17 cellular contexts compared by ENCODE assay signal in the genomic region with DNA sequence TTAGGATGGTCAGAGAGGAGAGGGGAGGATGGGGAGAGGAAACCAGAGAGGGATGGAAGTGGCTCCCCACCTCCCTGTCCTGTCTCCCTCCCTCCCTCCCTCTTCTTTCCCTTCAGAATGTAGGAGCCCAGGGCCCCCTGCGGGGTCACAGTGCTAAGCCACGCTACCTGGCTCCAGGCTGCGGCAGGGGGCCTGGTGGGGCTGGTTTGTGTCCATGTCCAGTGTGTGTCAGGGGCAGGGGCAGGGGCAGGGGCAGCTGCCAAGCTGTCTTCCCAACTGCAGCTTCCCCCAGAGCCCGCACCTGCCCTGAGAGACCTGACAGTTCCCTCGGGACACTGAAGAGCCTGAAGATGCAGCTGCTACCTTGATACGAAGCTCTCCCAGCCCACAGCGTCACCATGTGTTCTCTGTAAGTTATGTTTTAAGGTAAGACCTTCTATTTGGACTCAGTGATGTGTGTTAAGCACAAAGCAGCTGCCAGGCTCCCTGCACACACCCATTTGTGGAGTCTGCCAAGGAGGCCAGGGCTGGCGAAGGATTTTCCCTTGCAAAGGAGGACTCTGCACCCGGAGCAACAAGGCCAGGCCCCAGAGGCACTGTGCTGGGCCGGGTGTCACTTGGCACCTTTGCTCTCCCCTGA.
DNase-seq lines count a peak whose midpoint lies in the region; ATAC-seq and FAIRE-seq lines count a peak whose summit lies in the region.
"Had no signal": no experiment of that assay in that cellular context is flagged by ENCODE, and none has a peak within 500 bp of the region (broad histone marks: within the 10 kb centered on the region; RNA-seq: fewer than 3 reads in every experiment).

No MANE protein-coding gene starts in this region.

- WGBS in small intestine, 3 donors: 40 to 79% (median 52%) methylated on average over 10 of the region's 10 CpGs

- no peaks in the 10 kb centered on the region for H3K4me1 ChIP-seq in small intestine (ENCODE audit: control insufficient read depth in 2 of 2, insufficient read depth in 1 of 2, low read depth in 1 of 2, low read length in 1 of 2)
- H3K4me1 ChIP-seq: upper lobe of right lung had no signal

- H3K4me3 ChIP-seq in small intestine (ENCODE audit: low read depth in 1 of 2, low read length in 2 of 2): no peak overlapping the region
- H3K4me3 ChIP-seq: hepatocyte, upper lobe of right lung had no signal

- FAIRE-seq in small intestine (lab: Jason Lieb, UNC): no peak
- FAIRE-seq: A204.1, endometrium, G401.6 had no signal

- H3K9me3 ChIP-seq in small intestine (ENCODE audit: control insufficient read depth, low read depth): no peaks in the 10 kb centered on the region
- H3K9me3 ChIP-seq: upper lobe of right lung had no signal

- peak; percentile 33 to 41 for DNase-seq in NCI-H2081 (lab: John Stamatoyannopoulos, UW)
- DNase-seq in NCI-H2081 treated with DMSO at 0.1 percent for 48 hours (lab: John Stamatoyannopoulos, UW): no peak
- peak; percentile 47 for DNase-seq in NCI-H2196 (lab: John Stamatoyannopoulos, UW; ENCODE audit: unreplicated experiment)
- peak; percentile 74 for DNase-seq in cerebellar cortex (ENCODE audit: low spot score)
- DNase-seq in small intestine: peak; percentile 87
- no peak for DNase-seq in NOMO-1 (lab: John Stamatoyannopoulos, UW; ENCODE audit: unreplicated experiment in 2 of 2)
- DNase-seq: activated CD8-positive, alpha-beta T cell treated with anti-CD3 and anti-CD28 coated beads, Interleukin-2, amount 10 ng/mL, durations not matched to agents 7 days and 5 days; HCEC 1CT; midbrain; right cardiac atrium; upper lobe of right lung had no signal

- H3K36me3 ChIP-seq in small intestine (ENCODE audit: control insufficient read depth in 2 of 2, insufficient read depth in 2 of 2, low read length in 2 of 2): no peaks in the 10 kb centered on the region
- H3K36me3 ChIP-seq: upper lobe of right lung had no signal

- H3K27me3 ChIP-seq in small intestine (ENCODE audit: control insufficient read depth in 2 of 2, insufficient read depth in 2 of 2, low read length in 2 of 2): no peaks in the 10 kb centered on the region
- H3K27me3 ChIP-seq: hepatocyte, upper lobe of right lung had no signal

- ATAC-seq in HG02678 (IDR thresholded peaks at IDR 0.05; ENCODE audit: unreplicated experiment) (no peak), HG03565 (IDR thresholded peaks at IDR 0.05; ENCODE audit: unreplicated experiment) (no peak)
- ATAC-seq: activated CD8-positive, alpha-beta T cell treated with anti-CD3 and anti-CD28 coated beads, Interleukin-2, amount 10 ng/mL, durations not matched to agents 7 days and 5 days; upper lobe of right lung had no signal

- no peak overlapping the region for H3K27ac ChIP-seq in small intestine (ENCODE audit: low read depth in 1 of 2, low read length in 1 of 2)
- H3K27ac ChIP-seq: hepatocyte, upper lobe of right lung had no signal

Comparison
In these comparisons a context has a peak if more than half of its experiments do, and no peak if none do; other contexts are left out.
1. DNase-seq: peak in NCI-H2081 (2 of 2), NCI-H2196 (single experiment), cerebellar cortex (single experiment) and small intestine (single experiment); none in NCI-H2081 treated with DMSO at 0.1 percent for 48 hours (single experiment) and NOMO-1 (0 of 2).